24 cellular contexts compared by ENCODE assay signal in genomic region chr5:103648086-103648485, GRCh38.
A peak's percentile ranks its signal among the peaks of the same experiment; 100 is the strongest.
DNase-seq lines count a peak whose midpoint lies in the region; ATAC-seq and TF ChIP-seq lines count a peak whose summit lies in the region.
"Had no signal": no experiment of that assay in that cellular context is flagged by ENCODE, and none has a peak within 500 bp of the region (broad histone marks: within the 10 kb centered on the region; RNA-seq: fewer than 3 reads in every experiment).

No MANE protein-coding gene starts in this region.

- ATAC-seq in HG03342 (IDR thresholded peaks at IDR 0.05; ENCODE audit: unreplicated experiment), result peak; percentile 53
- ATAC-seq: activated naive CD8-positive, alpha-beta T cell treated with anti-CD3 and anti-CD28 coated beads, Interleukin-2, amount 50 U/mL, for 24 hours; gastroesophageal sphincter; natural killer cell; psoas muscle had no signal

- H3K27me3 ChIP-seq in endodermal cell (ENCODE audit: control insufficient read depth, insufficient read depth, low read length, poor library complexity, severe bottlenecking) (no peaks in the 10 kb centered on the region), neural progenitor cell (no peaks in the 10 kb centered on the region)
- H3K27me3 ChIP-seq: gastroesophageal sphincter, thyroid gland had no signal

- H3K36me3 Mint-ChIP-seq in endodermal cell (ENCODE audit: low read depth), result no peaks in the 10 kb centered on the region
- no peaks in the 10 kb centered on the region for H3K36me3 Mint-ChIP-seq in neural progenitor cell
- no peaks in the 10 kb centered on the region for H3K36me3 Mint-ChIP-seq in osteocyte (ENCODE audit: unreplicated experiment)
- H3K36me3 Mint-ChIP-seq: CD8-positive, alpha-beta memory T cell; natural killer cell had no signal

- H3K4me2 ChIP-seq in neural progenitor cell, result no peak overlapping the region
- H3K4me2 ChIP-seq: PC-9 had no signal

- peaks cover 36% of the 10 kb centered on the region for H3K4me1 Mint-ChIP-seq in endodermal cell
- peaks cover 4% of the 10 kb centered on the region for H3K4me1 Mint-ChIP-seq in neural progenitor cell
- H3K4me1 Mint-ChIP-seq in osteocyte (ENCODE audit: unreplicated experiment), result no peaks in the 10 kb centered on the region
- H3K4me1 Mint-ChIP-seq: activated CD4-positive, alpha-beta T cell treated with anti-CD3 and anti-CD28 coated beads, Interleukin-2, amount 10 ng/mL, durations not matched to agents 24 days and 14 days; activated naive CD8-positive, alpha-beta T cell treated with anti-CD3 and anti-CD28 coated beads, Interleukin-2, amount 50 U/mL, for 24 hours; CD8-positive, alpha-beta memory T cell; natural killer cell had no signal

- H3K4me3 ChIP-seq in GM12865 (ENCODE audit: low read depth, low read length), result no peak overlapping the region
- H3K4me3 ChIP-seq in endodermal cell (ENCODE audit: low read length), result no peak overlapping the region
- no peak overlapping the region for H3K4me3 ChIP-seq in neural progenitor cell
- H3K4me3 ChIP-seq: gastroesophageal sphincter, PC-9, psoas muscle, thyroid gland had no signal

- H3K4me3 Mint-ChIP-seq in endodermal cell (no peak overlapping the region), neural progenitor cell (no peak overlapping the region), osteocyte (ENCODE audit: unreplicated experiment) (no peak overlapping the region)
- H3K4me3 Mint-ChIP-seq: activated CD4-positive, alpha-beta T cell treated with anti-CD3 and anti-CD28 coated beads, Interleukin-2, amount 10 ng/mL, durations not matched to agents 24 days and 14 days; activated naive CD8-positive, alpha-beta T cell treated with anti-CD3 and anti-CD28 coated beads, Interleukin-2, amount 50 U/mL, for 24 hours; CD8-positive, alpha-beta memory T cell; natural killer cell had no signal

- no peaks in the 10 kb centered on the region for H4K20me1 ChIP-seq in neural progenitor cell (ENCODE audit: low read depth)

- peaks cover 8% of the 10 kb centered on the region for H3K4me1 ChIP-seq in endodermal cell (ENCODE audit: control insufficient read depth, insufficient read depth, low read length)
- H3K4me1 ChIP-seq in neural progenitor cell, result peaks cover 14% of the 10 kb centered on the region
- H3K4me1 ChIP-seq: gastroesophageal sphincter, psoas muscle, thyroid gland had no signal

- no peaks in the 10 kb centered on the region for H3K27me3 Mint-ChIP-seq in endodermal cell (ENCODE audit: insufficient read depth)
- H3K27me3 Mint-ChIP-seq in neural progenitor cell (ENCODE audit: insufficient read depth, low read depth), result no peaks in the 10 kb centered on the region
- H3K27me3 Mint-ChIP-seq in osteocyte (ENCODE audit: unreplicated experiment), result no peaks in the 10 kb centered on the region
- H3K27me3 Mint-ChIP-seq: activated CD4-positive, alpha-beta T cell treated with anti-CD3 and anti-CD28 coated beads, Interleukin-2, amount 10 ng/mL, durations not matched to agents 24 days and 14 days; activated naive CD8-positive, alpha-beta T cell treated with anti-CD3 and anti-CD28 coated beads, Interleukin-2, amount 50 U/mL, for 24 hours; CD8-positive, alpha-beta memory T cell had no signal

- H3F3A ChIP-seq in neural progenitor cell (ENCODE audit: low read depth), result peaks cover 22% of the 10 kb centered on the region

- no peak for DNase-seq in GM12865 (ENCODE audit: low read depth)
- no peak for DNase-seq in endodermal cell
- DNase-seq in neural progenitor cell (ENCODE audit: low spot score), result no peak
- no peak for DNase-seq in osteocyte (ENCODE audit: extremely low spot score, unreplicated experiment)
- DNase-seq in activated naive CD4-positive, alpha-beta T cell treated with anti-CD3 and anti-CD28 coated beads, Interleukin-2, amount 50 U/mL, for 16 hours, result no peak
- DNase-seq in NCI-H446 (lab: John Stamatoyannopoulos, UW), result no peak
- DNase-seq: activated CD4-positive, alpha-beta T cell treated with anti-CD3 and anti-CD28 coated beads, Interleukin-2, amount 10 ng/mL, durations not matched to agents 24 days and 14 days; activated effector memory CD4-positive, alpha-beta T cell treated with Interleukin-2 at 50 U/mL for 16 hours; activated naive CD8-positive, alpha-beta T cell treated with anti-CD3 and anti-CD28 coated beads, Interleukin-2, amount 50 U/mL, for 24 hours; CD8-positive, alpha-beta memory T cell; dermis blood vessel endothelial cell; MM.1S; natural killer cell; PC-9; psoas muscle; SIG-M5; small intestine; stimulated activated CD4-positive, alpha-beta T cell treated with anti-CD3 and anti-CD28 coated beads, Interleukin-2, amount 100 ng/mL, for 48 hours; stimulated activated naive CD4-positive, alpha-beta T cell treated with Interleukin-2 at 50 U/mL for 16 hours; T-helper 1 cell; thyroid gland had no signal

- no peaks in the 10 kb centered on the region for H3K79me2 ChIP-seq in neural progenitor cell (ENCODE audit: low read depth)

- H3K36me3 ChIP-seq in endodermal cell (ENCODE audit: control insufficient read depth, insufficient read depth, low read length), result no peaks in the 10 kb centered on the region
- no peaks in the 10 kb centered on the region for H3K36me3 ChIP-seq in neural progenitor cell
- H3K36me3 ChIP-seq: gastroesophageal sphincter, thyroid gland had no signal

- H3K27ac ChIP-seq in endodermal cell (ENCODE audit: low read depth, low read length), result no peak overlapping the region
- no peak overlapping the region for H3K27ac ChIP-seq in neural progenitor cell
- H3K27ac ChIP-seq: epithelial cell of prostate, gastroesophageal sphincter, PC-9, psoas muscle, thyroid gland had no signal

- H3K9me3 Mint-ChIP-seq in endodermal cell, result no peaks in the 10 kb centered on the region
- H3K9me3 Mint-ChIP-seq in neural progenitor cell, result no peaks in the 10 kb centered on the region
- H3K9me3 Mint-ChIP-seq in osteocyte (ENCODE audit: unreplicated experiment), result no peaks in the 10 kb centered on the region
- H3K9me3 Mint-ChIP-seq: activated CD4-positive, alpha-beta T cell treated with anti-CD3 and anti-CD28 coated beads, Interleukin-2, amount 10 ng/mL, durations not matched to agents 24 days and 14 days; activated naive CD8-positive, alpha-beta T cell treated with anti-CD3 and anti-CD28 coated beads, Interleukin-2, amount 50 U/mL, for 24 hours had no signal

- H2AFZ ChIP-seq in neural progenitor cell (replicated peaks), result peak overlapping the region; percentile 83
- H2AFZ ChIP-seq: PC-9 had no signal

- no peak overlapping the region for H3K27ac Mint-ChIP-seq in endodermal cell
- no peak overlapping the region for H3K27ac Mint-ChIP-seq in neural progenitor cell
- no peak overlapping the region for H3K27ac Mint-ChIP-seq in osteocyte (ENCODE audit: unreplicated experiment)
- H3K27ac Mint-ChIP-seq: activated CD4-positive, alpha-beta T cell treated with anti-CD3 and anti-CD28 coated beads, Interleukin-2, amount 10 ng/mL, durations not matched to agents 24 days and 14 days; activated naive CD8-positive, alpha-beta T cell treated with anti-CD3 and anti-CD28 coated beads, Interleukin-2, amount 50 U/mL, for 24 hours; CD8-positive, alpha-beta memory T cell; natural killer cell had no signal

- H3K9ac ChIP-seq in endodermal cell (ENCODE audit: extremely low read depth, low read length, poor library complexity, severe bottlenecking) (no peak overlapping the region), neural progenitor cell (no peak overlapping the region)

- 88 to 94% methylated on average over 1 to 2 of the region's 2 CpGs for WGBS in endodermal cell (ENCODE audit: insufficient coverage in 1 of 2, insufficient read length in 1 of 2), 2 experiments

- H3K9me3 ChIP-seq in endodermal cell (ENCODE audit: control insufficient read depth, low read length), result no peaks in the 10 kb centered on the region
- H3K9me3 ChIP-seq in neural progenitor cell (ENCODE audit: low read depth), result no peaks in the 10 kb centered on the region
- H3K9me3 ChIP-seq: gastroesophageal sphincter, psoas muscle, thyroid gland had no signal

- TF ChIP-seq CTCF in GM12865 (IDR thresholded peaks at IDR 0.05; ENCODE audit: insufficient read depth, low read depth, low read length, missing control alignments), result peak; percentile 8
- TF ChIP-seq CTCF in endodermal cell (conservative IDR thresholded peaks at IDR 0.05), result peak; percentile 71
- peak; percentile 39 for TF ChIP-seq CTCF in neural progenitor cell (IDR thresholded peaks at IDR 0.05)
- TF ChIP-seq CTCF in osteocyte (IDR thresholded peaks at IDR 0.05), result no peak
